10 cellular contexts compared by ENCODE assay signal in the genomic region with DNA sequence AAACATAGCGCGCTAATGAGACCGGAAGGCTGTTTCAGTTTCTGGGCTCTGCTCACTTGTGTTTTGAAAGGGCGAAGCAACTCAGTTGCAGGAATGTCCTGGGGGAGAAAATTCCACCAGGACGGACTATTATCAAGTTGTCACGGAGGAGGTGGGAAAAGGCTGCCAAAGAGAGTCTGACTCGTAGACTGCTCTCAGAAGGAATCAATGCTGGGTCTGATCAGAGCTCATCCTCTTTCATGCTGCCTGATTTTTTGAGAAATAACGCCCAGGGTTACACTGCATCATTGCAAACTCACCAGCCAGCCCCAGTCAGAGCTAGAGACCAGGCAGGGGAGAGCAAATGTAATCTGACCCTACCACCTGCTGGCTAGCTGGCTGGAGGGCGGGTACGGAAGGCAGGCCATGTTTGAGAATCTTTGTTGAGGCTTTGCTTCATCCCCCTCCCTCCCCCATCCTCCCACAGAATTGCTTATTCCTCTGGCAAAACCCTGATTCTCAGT. TPM values are rescaled to one million over a fixed set of nuclear protein-coding genes. Genes with fewer than 3 reads are reported as not detected.
A peak's percentile ranks its signal among the peaks of the same experiment; 100 is the strongest.
DNase-seq lines count a peak whose midpoint lies in the region; ATAC-seq lines count a peak whose summit lies in the region.
"Had no signal": no experiment of that assay in that cellular context is flagged by ENCODE, and none has a peak within 500 bp of the region (broad histone marks: within the 10 kb centered on the region; RNA-seq: fewer than 3 reads in every experiment).

No MANE protein-coding gene starts in this region.

- peak overlapping the region; percentile 3 for H3K27ac ChIP-seq in caudate nucleus (ENCODE audit: low read depth, low read length)
- peak overlapping the region; percentile 90 for H3K27ac ChIP-seq in mesodermal cell (ENCODE audit: low read depth, low read length, severe bottlenecking)

- no peak for ATAC-seq in GM21526 (IDR thresholded peaks at IDR 0.05; ENCODE audit: low FRiP score, unreplicated experiment)
- ATAC-seq: activated CD8-positive, alpha-beta T cell treated with anti-CD3 and anti-CD28 coated beads for 36 hours; CD8-positive, alpha-beta T cell had no signal

- intact Hi-C loops in activated CD4-positive, alpha-beta memory T cell treated with anti-CD3 and anti-CD28 coated beads for 36 hours (cut with micrococcal nuclease): no loop called here

- H3K27me3 Mint-ChIP-seq in T-helper 2 cell treated with Interferon-gamma antibody and Interleukin-4, amounts not matched to agents 5 μg/mL and 100 μg/mL, for 36 hours (ENCODE audit: low read depth): peaks cover 12% of the 10 kb centered on the region
- H3K27me3 Mint-ChIP-seq in activated CD4-positive, alpha-beta memory T cell treated with anti-CD3 and anti-CD28 coated beads for 36 hours: no peaks in the 10 kb centered on the region
- H3K27me3 Mint-ChIP-seq: activated CD8-positive, alpha-beta T cell treated with anti-CD3 and anti-CD28 coated beads for 36 hours had no signal

- no peaks in the 10 kb centered on the region for H3K4me1 Mint-ChIP-seq in T-helper 2 cell treated with Interferon-gamma antibody and Interleukin-4, amounts not matched to agents 5 μg/mL and 100 μg/mL, for 36 hours (ENCODE audit: low read depth)
- H3K4me1 Mint-ChIP-seq in activated CD4-positive, alpha-beta memory T cell treated with anti-CD3 and anti-CD28 coated beads for 36 hours (ENCODE audit: low read depth): no peaks in the 10 kb centered on the region

- no peaks in the 10 kb centered on the region for H3K9me3 Mint-ChIP-seq in T-helper 2 cell treated with Interferon-gamma antibody and Interleukin-4, amounts not matched to agents 5 μg/mL and 100 μg/mL, for 36 hours
- H3K9me3 Mint-ChIP-seq in activated CD4-positive, alpha-beta memory T cell treated with anti-CD3 and anti-CD28 coated beads for 36 hours: no peaks in the 10 kb centered on the region
- H3K9me3 Mint-ChIP-seq: activated CD8-positive, alpha-beta T cell treated with anti-CD3 and anti-CD28 coated beads for 36 hours; CD8-positive, alpha-beta T cell had no signal

- H3K36me3 ChIP-seq in mesodermal cell (ENCODE audit: control insufficient read depth, insufficient read depth, low read length): no peaks in the 10 kb centered on the region

- H3K4me1 ChIP-seq in mesodermal cell (ENCODE audit: control insufficient read depth, insufficient read depth, low read length, poor library complexity, severe bottlenecking): peaks cover 11% of the 10 kb centered on the region

- CTCF ChIA-PET in activated CD4-positive, alpha-beta memory T cell treated with anti-CD3 and anti-CD28 coated beads for 36 hours (lab: Charles Lee): interaction anchor here (0.6 to 1.5 kb wide), 2 partner anchors 8 to 371 kb away, joined by 3 to 4 read pairs; no protein-coding TSS in a partner anchor

- no peak overlapping the region for H3K27ac Mint-ChIP-seq in T-helper 2 cell treated with Interferon-gamma antibody and Interleukin-4, amounts not matched to agents 5 μg/mL and 100 μg/mL, for 36 hours
- H3K27ac Mint-ChIP-seq in activated CD4-positive, alpha-beta memory T cell treated with anti-CD3 and anti-CD28 coated beads for 36 hours: no peak overlapping the region
- H3K27ac Mint-ChIP-seq: activated CD8-positive, alpha-beta T cell treated with anti-CD3 and anti-CD28 coated beads for 36 hours; CD8-positive, alpha-beta T cell had no signal

- POLR2A ChIA-PET in activated CD4-positive, alpha-beta memory T cell treated with anti-CD3 and anti-CD28 coated beads for 36 hours (lab: Charles Lee): no interaction called here

- no peak overlapping the region for H3K4me3 ChIP-seq in mesodermal cell (ENCODE audit: extremely low read depth, insufficient read depth, low read length, poor library complexity, severe bottlenecking)

- no peaks in the 10 kb centered on the region for H3K36me3 Mint-ChIP-seq in T-helper 2 cell treated with Interferon-gamma antibody and Interleukin-4, amounts not matched to agents 5 μg/mL and 100 μg/mL, for 36 hours (ENCODE audit: low read depth)
- no peaks in the 10 kb centered on the region for H3K36me3 Mint-ChIP-seq in activated CD4-positive, alpha-beta memory T cell treated with anti-CD3 and anti-CD28 coated beads for 36 hours
- H3K36me3 Mint-ChIP-seq: CD8-positive, alpha-beta T cell had no signal

- no peaks in the 10 kb centered on the region for H3K9me3 ChIP-seq in mesodermal cell (ENCODE audit: control insufficient read depth, low read length)

- no peak overlapping the region for H3K4me3 Mint-ChIP-seq in T-helper 2 cell treated with Interferon-gamma antibody and Interleukin-4, amounts not matched to agents 5 μg/mL and 100 μg/mL, for 36 hours
- no peak overlapping the region for H3K4me3 Mint-ChIP-seq in activated CD4-positive, alpha-beta memory T cell treated with anti-CD3 and anti-CD28 coated beads for 36 hours
- H3K4me3 Mint-ChIP-seq: activated CD8-positive, alpha-beta T cell treated with anti-CD3 and anti-CD28 coated beads for 36 hours; CD8-positive, alpha-beta T cell had no signal

- WGBS in mesodermal cell (ENCODE audit: insufficient coverage in 2 of 2), 2 experiments: 8 to 12% methylated on average over 5 to 6 of the region's 10 CpGs

- DNase-seq in Ammon's horn (ENCODE audit: low spot score) (peak; percentile 17), NCI-H1930 (lab: John Stamatoyannopoulos, UW) (peak; percentile 12 to 65), caudate nucleus (lab: John Stamatoyannopoulos, UW) (peak in 1 of 61 donors; percentile 23), amniotic stem cell (lab: John Stamatoyannopoulos, UW) (no peak)
- no peak for DNase-seq in T-helper 2 cell treated with Interferon-gamma antibody and Interleukin-4, amounts not matched to agents 5 μg/mL and 100 μg/mL, for 36 hours (ENCODE audit: low spot score)
- no peak for DNase-seq in activated CD4-positive, alpha-beta memory T cell treated with anti-CD3 and anti-CD28 coated beads for 36 hours
- DNase-seq: activated CD8-positive, alpha-beta T cell treated with anti-CD3 and anti-CD28 coated beads for 36 hours; CD8-positive, alpha-beta T cell had no signal

RNA-seq across cellular contexts. Expression of a gene that starts 36.4 kb away (rescaled TPM):
- 26.1 TPM for polyA plus RNA-seq in mesodermal cell (2013, experiment 1 of 2)
- polyA plus RNA-seq in mesodermal cell (2013, experiment 2 of 2): 23.1 TPM
- 10 to 100 TPM; 28.0 to 29.4 TPM for total RNA-seq in activated CD4-positive, alpha-beta memory T cell treated with anti-CD3 and anti-CD28 coated beads for 36 hours

Comparison
In these comparisons a context has a peak if more than half of its experiments do, and no peak if none do; other contexts are left out.
1. DNase-seq: peak in Ammon's horn (single experiment) and NCI-H1930 (2 of 2); none in T-helper 2 cell treated with Interferon-gamma antibody and Interleukin-4, amounts not matched to agents 5 μg/mL and 100 μg/mL, for 36 hours (single experiment), activated CD4-positive, alpha-beta memory T cell treated with anti-CD3 and anti-CD28 coated beads for 36 hours (single experiment) and amniotic stem cell (single experiment).